ENCODE assay signal across 18 cellular contexts in the genomic region with DNA sequence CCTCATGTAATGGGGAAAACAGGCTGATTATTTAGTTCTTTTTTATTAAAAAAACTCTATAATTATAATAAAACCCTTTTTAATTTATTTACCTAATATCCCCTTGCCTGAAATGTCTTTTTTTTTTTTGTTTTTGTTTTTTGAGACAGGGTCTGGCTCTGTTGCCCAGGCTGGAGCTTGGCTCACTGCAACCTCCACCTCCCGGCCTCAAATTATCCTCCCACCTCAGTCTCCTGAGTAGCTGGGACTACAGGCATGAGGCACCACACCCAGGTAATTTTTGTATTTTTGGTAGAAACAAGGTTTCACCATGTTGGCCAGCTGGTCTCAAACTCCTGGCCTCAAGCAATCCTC. TPM values are rescaled to one million over a fixed set of nuclear protein-coding genes. Genes with fewer than 3 reads are reported as not detected.
DNase-seq lines count a peak whose midpoint lies in the region; ATAC-seq and TF ChIP-seq lines count a peak whose summit lies in the region.
"Had no signal": no experiment of that assay in that cellular context is flagged by ENCODE, and none has a peak within 500 bp of the region (broad histone marks: within the 10 kb centered on the region; RNA-seq: fewer than 3 reads in every experiment).

No MANE protein-coding gene starts in this region.

- H3K36me3 Mint-ChIP-seq in CD4-positive, alpha-beta T cell (ENCODE audit: low read depth), result peaks cover 28% of the 10 kb centered on the region
- H3K36me3 Mint-ChIP-seq in naive thymus-derived CD4-positive, alpha-beta T cell, result peaks cover 0 to 16% (median 6%) of the 10 kb centered on the region in 5 donors

- H3K36me3 ChIP-seq in BLaER1, result no peaks in the 10 kb centered on the region
- no peaks in the 10 kb centered on the region for H3K36me3 ChIP-seq in KOPT-K1 (ENCODE audit: insufficient read depth, low read length)
- no peaks in the 10 kb centered on the region for H3K36me3 ChIP-seq in naive thymus-derived CD4-positive, alpha-beta T cell (ENCODE audit: control insufficient read depth in 2 of 3, insufficient read depth in 3 of 3, low read length in 3 of 3)
- H3K36me3 ChIP-seq: BE2C, HAP-1 had no signal

- H3K9me3 ChIP-seq in BLaER1 (peaks cover 33% of the 10 kb centered on the region), KOPT-K1 (ENCODE audit: insufficient read depth, low read length, poor library complexity, severe bottlenecking) (peaks cover 19% of the 10 kb centered on the region)
- H3K9me3 ChIP-seq in CD4-positive, alpha-beta T cell (ENCODE audit: control insufficient read depth, low read length), result peaks cover 15% of the 10 kb centered on the region
- H3K9me3 ChIP-seq in naive thymus-derived CD4-positive, alpha-beta T cell (ENCODE audit: control insufficient read depth in 2 of 3, low read length in 3 of 3), result no peaks in the 10 kb centered on the region
- H3K9me3 ChIP-seq: BE2C had no signal

- H4K20me1 ChIP-seq in BLaER1, result no peaks in the 10 kb centered on the region

- no peak for TF ChIP-seq CTCF in CD4-positive, alpha-beta T cell (IDR thresholded peaks at IDR 0.05)

- H3K27ac ChIP-seq in BLaER1 (peak overlapping the region; percentile 91), KOPT-K1 (ENCODE audit: low read depth, low read length, poor library complexity, severe bottlenecking) (peak overlapping the region; percentile 94)
- no peak overlapping the region for H3K27ac ChIP-seq in CD4-positive, alpha-beta T cell (ENCODE audit: low read depth, low read length)
- no peak overlapping the region for H3K27ac ChIP-seq in naive thymus-derived CD4-positive, alpha-beta T cell (ENCODE audit: low read depth, low read length)
- H3K27ac ChIP-seq: GM23248, HL-60 had no signal

- no peak overlapping the region for H3K4me3 ChIP-seq in BLaER1
- H3K4me3 ChIP-seq in naive thymus-derived CD4-positive, alpha-beta T cell (ENCODE audit: low read length), result no peak overlapping the region
- H3K4me3 ChIP-seq: GM23248, HAP-1 had no signal

- H3K4me3 Mint-ChIP-seq in CD4-positive, alpha-beta T cell, result no peak overlapping the region
- H3K4me3 Mint-ChIP-seq in naive thymus-derived CD4-positive, alpha-beta T cell, result peak overlapping the region in 4 of 10 donors; percentile 21 to 30 (median 24)
- H3K4me3 Mint-ChIP-seq: CD14-positive monocyte; CD8-positive, alpha-beta T cell had no signal

- peak overlapping the region; percentile 53 for H3K4me2 ChIP-seq in BLaER1

- intact Hi-C loops in CD4-positive, alpha-beta T cell (cut with DNase I, micrococcal nuclease), result loop anchor here in 1 of 2 experiments (5.0 kb wide), 1 partner anchor 97 kb away; a partner anchor contains a TSS
- intact Hi-C loops in naive thymus-derived CD4-positive, alpha-beta T cell (cut with micrococcal nuclease), result loop anchor here in 1 of 2 donors (5.0 kb wide), 1 partner anchor 838 kb away; no protein-coding TSS in a partner anchor

- H3K27ac Mint-ChIP-seq in CD4-positive, alpha-beta T cell, result peak overlapping the region; percentile 8
- peak overlapping the region in 6 of 9 donors; percentile 34 to 98 (median 87) for H3K27ac Mint-ChIP-seq in naive thymus-derived CD4-positive, alpha-beta T cell

- peaks cover 9% of the 10 kb centered on the region for H3K9me3 Mint-ChIP-seq in CD4-positive, alpha-beta T cell
- H3K9me3 Mint-ChIP-seq in naive thymus-derived CD4-positive, alpha-beta T cell, result peaks cover 0 to 30% (median 14%) of the 10 kb centered on the region in 11 donors

- H3K27me3 ChIP-seq in BLaER1, result no peaks in the 10 kb centered on the region
- H3K27me3 ChIP-seq in CD4-positive, alpha-beta T cell (ENCODE audit: control insufficient read depth, insufficient read depth, low read length), result no peaks in the 10 kb centered on the region
- no peaks in the 10 kb centered on the region for H3K27me3 ChIP-seq in naive thymus-derived CD4-positive, alpha-beta T cell (ENCODE audit: control insufficient read depth in 2 of 2, insufficient read depth in 2 of 2, low read length in 2 of 2)
- H3K27me3 ChIP-seq: BE2C had no signal

- CTCF ChIA-PET in CD4-positive, alpha-beta T cell (lab: Charles Lee), result interaction anchor here (0.7 to 4.7 kb wide), 5 partner anchors 14 to 99 kb away, joined by 3 to 20 read pairs (median 3); no protein-coding TSS in a partner anchor
- CTCF ChIA-PET in naive thymus-derived CD4-positive, alpha-beta T cell (lab: Charles Lee), result interaction anchor here (0.5 to 4.1 kb wide), 4 partner anchors 10 to 366 kb away, joined by 3 to 34 read pairs (median 8); no protein-coding TSS in a partner anchor

- H3K4me1 Mint-ChIP-seq in CD4-positive, alpha-beta T cell (ENCODE audit: low read depth), result peaks cover 54% of the 10 kb centered on the region
- H3K4me1 Mint-ChIP-seq in naive thymus-derived CD4-positive, alpha-beta T cell, result peaks cover 39 to 66% (median 62%) of the 10 kb centered on the region in 7 donors

- peak overlapping the region; percentile 26; the same call in 1 of the 2 replicates for H3K9ac ChIP-seq in BLaER1
- H3K9ac ChIP-seq: GM23248 had no signal

- no peak for ATAC-seq in CD4-positive, alpha-beta T cell (ENCODE audit: poor library complexity)
- ATAC-seq in naive thymus-derived CD4-positive, alpha-beta T cell, result no peak
- no peak for ATAC-seq in HG03025 (IDR thresholded peaks at IDR 0.05; ENCODE audit: low FRiP score, unreplicated experiment)
- ATAC-seq in HG02623 (IDR thresholded peaks at IDR 0.05; ENCODE audit: unreplicated experiment), result no peak
- ATAC-seq: CD8-positive, alpha-beta T cell had no signal

- no peak for DNase-seq in CD4-positive, alpha-beta T cell
- DNase-seq in naive thymus-derived CD4-positive, alpha-beta T cell, result no peak
- DNase-seq: BE2C; CD8-positive, alpha-beta T cell; COR-L47; DMS 273 treated with DMSO at 0.1 percent for 48 hours; DMS53; GDM1; GM23248; IMR-90; KBM-7 had no signal

- POLR2A ChIA-PET in CD4-positive, alpha-beta T cell (lab: Charles Lee), result interaction anchor here (0.6 to 5.6 kb wide), 5 partner anchors 10 to 98 kb away, joined by 4 to 57 read pairs (median 21); a partner anchor contains a TSS
- POLR2A ChIA-PET in naive thymus-derived CD4-positive, alpha-beta T cell (lab: Charles Lee), result interaction anchor here (1.5 to 11.6 kb wide), 4 partner anchors 10 to 51 kb away, joined by 4 to 149 read pairs (median 32); a partner anchor contains a TSS

- H3K27me3 Mint-ChIP-seq in CD4-positive, alpha-beta T cell, result no peaks in the 10 kb centered on the region
- H3K27me3 Mint-ChIP-seq in naive thymus-derived CD4-positive, alpha-beta T cell, result no peaks in the 10 kb centered on the region

- H3K4me1 ChIP-seq in BLaER1, result peaks cover 63% of the 10 kb centered on the region
- peaks cover 20 to 41% of the 10 kb centered on the region in 2 donors for H3K4me1 ChIP-seq in naive thymus-derived CD4-positive, alpha-beta T cell (ENCODE audit: control insufficient read depth in 2 of 2, insufficient read depth in 2 of 2, low read length in 2 of 2)
- H3K4me1 ChIP-seq: BE2C had no signal

RNA-seq across cellular contexts. Expression of a gene that starts 30.3 kb away (rescaled TPM):
- total RNA-seq in CD4-positive, alpha-beta T cell, result 100 to 1,000 TPM; 106 to 117 TPM
- 100 to 1,000 TPM in 1 of 5 experiments, 10 to 100 TPM in 4; 70.0 to 112 (median 83.1) TPM for total RNA-seq in naive thymus-derived CD4-positive, alpha-beta T cell
- polyA plus RNA-seq in naive thymus-derived CD4-positive, alpha-beta T cell, result 10 to 100 TPM; 61.4 to 70.5 TPM

Comparison
In these comparisons a context has a peak if more than half of its experiments do, and no peak if none do; other contexts are left out.
1. H3K27ac ChIP-seq: peak in BLaER1 (single experiment) and KOPT-K1 (single experiment); none in CD4-positive, alpha-beta T cell (single experiment) and naive thymus-derived CD4-positive, alpha-beta T cell (single experiment).